In genomic region chr18:38010971-38011370, GRCh38 we compare ENCODE assay signal across 26 cellular contexts.
"Had no signal": no experiment of that assay in that cellular context is flagged by ENCODE, and none has a peak within 500 bp of the region (broad histone marks: within the 10 kb centered on the region; RNA-seq: fewer than 3 reads in every experiment).

No MANE protein-coding gene starts in this region.

- ATAC-seq: esophagus mucosa; gastroesophageal sphincter; left ventricle myocardium superior; lower lobe of right lung; mucosa of descending colon; natural killer cell treated with Interleukin-12 subunit alpha and Interleukin-12 subunit beta and Interleukin-15 and Interleukin-18, amount 100 ng/mL, for 72 hours; sciatic nerve; stimulated activated naive CD8-positive, alpha-beta T cell treated with anti-CD3 and anti-CD28 coated beads, Interleukin-15, amount 100 ng/mL, for 72 hours had no signal

- H3K27ac ChIP-seq: epithelial cell of prostate, gastroesophageal sphincter, lower lobe of right lung, neutrophil, pancreas, right atrium auricular region, thoracic aorta, tibial nerve, upper lobe of left lung had no signal

- H3K36me3 ChIP-seq: gastroesophageal sphincter, lower lobe of right lung, neutrophil, pancreas, right atrium auricular region, thoracic aorta, tibial nerve, upper lobe of left lung had no signal

- DNase-seq: cerebellar nuclear complex; effector CD8-positive, alpha-beta T cell; endodermal cell; foreskin fibroblast; left ventricle myocardium superior; lower lobe of right lung; mucosa of descending colon; naive B cell; pancreas; stimulated activated CD4-positive, alpha-beta T cell treated with anti-CD3 and anti-CD28 coated beads, Interleukin-12 subunit alpha, Interleukin-12 subunit beta, amount 100 ng/mL, for 4 hours; stimulated activated CD4-positive, alpha-beta T cell treated with anti-CD3 and anti-CD28 coated beads, Interleukin-1b, Interleukin-23, amount 100 ng/mL, for 48 hours; stimulated activated CD4-positive, alpha-beta T cell treated with anti-CD3 and anti-CD28 coated beads, Interleukin-4, amount 100 ng/mL, for 1 hour; stimulated activated CD8-positive, alpha-beta memory T cell treated with anti-CD3 and anti-CD28 coated beads, Interleukin-4, amount 100 ng/mL, for 48 hours; stimulated activated naive CD4-positive, alpha-beta T cell; stimulated activated naive CD8-positive, alpha-beta T cell treated with anti-CD3 and anti-CD28 coated beads, Interleukin-15, amount 100 ng/mL, for 72 hours; upper lobe of left lung had no signal

- H3K9me3 ChIP-seq: gastroesophageal sphincter, lower lobe of right lung, neutrophil, pancreas, right atrium auricular region, thoracic aorta, upper lobe of left lung had no signal

- H3K4me1 ChIP-seq: gastroesophageal sphincter, lower lobe of right lung, pancreas, right atrium auricular region, tibial nerve, upper lobe of left lung had no signal

- H3K4me3 ChIP-seq: gastroesophageal sphincter, lower lobe of right lung, mucosa of descending colon, pancreas, right atrium auricular region, smooth muscle cell, thoracic aorta, tibial nerve, upper lobe of left lung had no signal

- H3K27me3 ChIP-seq: gastroesophageal sphincter, neutrophil, pancreas, right atrium auricular region, tibial nerve, upper lobe of left lung had no signal
